In the genomic region with DNA sequence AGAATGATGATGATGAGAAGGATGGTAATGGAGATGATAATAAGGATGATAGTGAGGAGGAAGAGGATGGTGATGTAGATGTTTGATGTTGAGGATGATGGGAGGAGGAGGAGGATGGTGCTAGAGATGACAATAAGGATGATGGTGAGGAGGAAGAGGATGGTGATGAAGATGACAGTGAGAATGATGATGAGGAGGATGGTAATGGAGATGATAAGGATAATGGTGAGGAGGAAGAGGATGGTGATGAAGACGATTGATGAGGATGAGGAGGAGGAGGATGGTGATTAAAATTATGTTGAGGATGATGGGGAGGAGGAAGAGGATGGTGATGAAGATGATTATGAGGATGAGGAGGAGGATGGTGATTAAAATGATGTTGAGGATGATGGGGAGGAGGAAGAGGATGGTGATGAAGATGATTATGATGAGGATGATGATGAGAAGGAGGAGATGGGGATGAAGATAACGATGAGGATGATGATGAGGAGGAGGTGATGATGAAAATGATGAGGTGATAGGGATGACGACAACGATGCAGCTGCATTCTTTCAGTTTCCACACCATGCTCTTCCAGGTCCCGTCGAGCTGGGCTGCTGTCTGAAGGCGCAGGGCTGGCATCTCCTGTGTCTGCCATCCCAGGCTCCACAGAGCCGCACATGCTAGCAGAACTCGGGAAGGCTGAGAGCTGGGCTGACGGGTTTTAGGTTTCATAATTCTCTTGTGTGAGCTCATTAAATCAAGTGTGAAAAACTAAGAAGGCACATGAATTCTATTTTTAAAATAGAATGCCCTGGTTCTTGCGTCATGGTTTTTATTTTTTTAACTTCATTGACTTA, we compare ENCODE assay signal across 24 cellular contexts.
DNase-seq lines count a peak whose midpoint lies in the region; ATAC-seq, FAIRE-seq and TF ChIP-seq lines count a peak whose summit lies in the region.
"Had no signal": no experiment of that assay in that cellular context is flagged by ENCODE, and none has a peak within 500 bp of the region (broad histone marks: within the 10 kb centered on the region; RNA-seq: fewer than 3 reads in every experiment).

No MANE protein-coding gene starts in this region.

- H3K9me3 ChIP-seq in K562 (replicated peaks; ENCODE audit: control insufficient read depth, insufficient read depth, low read depth, low read length) (no peaks in the 10 kb centered on the region), vagina (no peaks in the 10 kb centered on the region)
- H3K9me3 ChIP-seq: BLaER1 treated with 17β-estradiol and CSF1 and Interleukin-3, amounts not matched to agents 10 nM and 100 nM had no signal

- no peak overlapping the region for H3K4me2 ChIP-seq in K562 (ENCODE audit: insufficient read depth, low read length)
- H3K4me2 ChIP-seq: BLaER1 treated with 17β-estradiol and CSF1 and Interleukin-3, amounts not matched to agents 10 nM and 100 nM; KMS-11 had no signal

- H3K27ac ChIP-seq in K562 (ENCODE audit: extremely low read depth, low read depth, low read length): no peak overlapping the region
- H3K27ac ChIP-seq in vagina: no peak overlapping the region
- H3K27ac ChIP-seq: BLaER1 treated with 17β-estradiol and CSF1 and Interleukin-3, amounts not matched to agents 10 nM and 100 nM; KMS-11; RWPE1 had no signal

- TF ChIP-seq CTCF in K562 (IDR thresholded peaks at IDR 0.05 in 2 of 3, conservative IDR thresholded peaks at IDR 0.05 in 1 of 3; ENCODE audit: insufficient read depth in 2 of 3, low read depth in 1 of 3, low read length in 3 of 3): no peak
- no peak for TF ChIP-seq CTCF in vagina (IDR thresholded peaks at IDR 0.05)

- in situ Hi-C loops in K562 (cut with MboI): no loop called here
- in situ Hi-C loops in G401 (cut with HindIII; ENCODE audit: low sequenced_read_pairs): no loop called here

- WGBS in K562 (ENCODE audit: insufficient coverage, low coverage, missing lambda C conversion rate): under 1% methylated on average over 11 of the region's 11 CpGs

- no peak overlapping the region for H3K9ac ChIP-seq in K562 (ENCODE audit: insufficient read depth in 1 of 2, low read depth in 2 of 2, low read length in 2 of 2)
- H3K9ac ChIP-seq: BLaER1 treated with 17β-estradiol and CSF1 and Interleukin-3, amounts not matched to agents 10 nM and 100 nM; KMS-11 had no signal

- TF ChIP-seq RAD21 in K562 (CRISPR knock-in tag; conservative IDR thresholded peaks at IDR 0.05 in 1 of 2, IDR thresholded peaks at IDR 0.05 in 1 of 2): no peak

- peak; percentile 9 to 35 for DNase-seq in NCI-H526 (lab: John Stamatoyannopoulos, UW)
- no peak for DNase-seq in NCI-H526 treated with DMSO at 0.1 percent for 48 hours (lab: John Stamatoyannopoulos, UW)
- DNase-seq in HEK293T (ENCODE audit: extremely low spot score): no peak
- DNase-seq in K562 (ENCODE audit: extremely low read depth in 1 of 4, low spot score in 3 of 4): no peak
- peak; percentile 19 to 62 for DNase-seq in vagina (ENCODE audit: extremely low spot score in 2 of 2)
- no peak for DNase-seq in G401 (ENCODE audit: low spot score)
- no peak for DNase-seq in posterior cingulate gyrus
- DNase-seq: Calu3, H7, NCI-H1436, NCI-H2029 treated with DMSO at 0.1 percent for 48 hours, NCI-H446 treated with DMSO at 0.1 percent for 48 hours, NCI-H82, PC-3, SIG-M5 had no signal

- H3K27me3 ChIP-seq in K562 (ENCODE audit: control insufficient read depth in 2 of 2, insufficient read depth in 2 of 2, low read length in 2 of 2) (peaks cover 5 to 32% of the 10 kb centered on the region in 2 experiments; a peak in 3 of 5 replicates), vagina (no peaks in the 10 kb centered on the region)
- H3K27me3 ChIP-seq: BLaER1 treated with 17β-estradiol and CSF1 and Interleukin-3, amounts not matched to agents 10 nM and 100 nM had no signal

- H3K4me3 ChIP-seq in K562: no peak overlapping the region
- no peak overlapping the region for H3K4me3 ChIP-seq in vagina
- H3K4me3 ChIP-seq: BLaER1 treated with 17β-estradiol and CSF1 and Interleukin-3, amounts not matched to agents 10 nM and 100 nM had no signal

- H3K36me3 ChIP-seq in K562 (ENCODE audit: control insufficient read depth, insufficient read depth, low read length) (no peaks in the 10 kb centered on the region), vagina (no peaks in the 10 kb centered on the region)
- H3K36me3 ChIP-seq: BLaER1 treated with 17β-estradiol and CSF1 and Interleukin-3, amounts not matched to agents 10 nM and 100 nM had no signal

- H3K79me2 ChIP-seq in K562 (ENCODE audit: control insufficient read depth, insufficient read depth, low read length): no peaks in the 10 kb centered on the region

- no peaks in the 10 kb centered on the region for H3K9me1 ChIP-seq in K562 (ENCODE audit: control insufficient read depth, insufficient read depth, low read length)

- no peaks in the 10 kb centered on the region for H4K20me1 ChIP-seq in K562 (replicated peaks; ENCODE audit: control insufficient read depth, insufficient read depth, low read length)
- H4K20me1 ChIP-seq: BLaER1 treated with 17β-estradiol and CSF1 and Interleukin-3, amounts not matched to agents 10 nM and 100 nM had no signal

- BruUV-seq in K562 (replicated peaks; lab: Mats Ljungman, UMichigan): no TSS peak

- TF ChIP-seq POLR2A in K562 (conservative IDR thresholded peaks at IDR 0.05): no peak
- no peak for TF ChIP-seq POLR2A in vagina (IDR thresholded peaks at IDR 0.05)

- CTCF ChIA-PET in HEK293T (lab: Yijun Ruan, JAX) (no interaction called here), K562 (lab: Yijun Ruan, JAX; ENCODE audit: low intra/inter-chr PET ratio) (no interaction called here)

- H2AFZ ChIP-seq in K562 (ENCODE audit: low read depth, low read length): no peak overlapping the region

- no peak for ATAC-seq in K562
- ATAC-seq in GM19452 (IDR thresholded peaks at IDR 0.05; ENCODE audit: unreplicated experiment): no peak
- ATAC-seq: CD8-positive, alpha-beta T cell; PC-3; SK-N-SH treated with all-trans-retinoic acid at 6 μM for 48 hours had no signal

- no peak for FAIRE-seq in K562 (lab: Jason Lieb, UNC)
- FAIRE-seq: A204.1, GM12892, GM18507 had no signal

- POLR2A ChIA-PET in HEK293T (lab: Yijun Ruan, JAX) (no interaction called here), K562 (lab: Yijun Ruan, JAX) (interaction anchor here (0.8 to 1.4 kb wide), 2 partner anchors 8 to 9 kb away, joined by 3 to 5 read pairs; no protein-coding TSS in a partner anchor)

- TF ChIP-seq EP300 in K562 (IDR thresholded peaks at IDR 0.05; ENCODE audit: low read length): no peak

- H3K4me1 ChIP-seq in K562 (replicated peaks in 1 of 2; ENCODE audit: control insufficient read depth in 2 of 2, insufficient read depth in 2 of 2, low read length in 2 of 2) (no peaks in the 10 kb centered on the region), vagina (no peaks in the 10 kb centered on the region)
- H3K4me1 ChIP-seq: BLaER1 treated with 17β-estradiol and CSF1 and Interleukin-3, amounts not matched to agents 10 nM and 100 nM had no signal

- intact Hi-C loops in K562 (cut with micrococcal nuclease): no loop called here
- intact Hi-C loops in vagina (cut with DNase I): no loop called here
- intact Hi-C loops in posterior cingulate gyrus (cut with DNase I): no loop called here

TF ChIP-seq in HEK293T, 16 proteins besides CTCF, POLR2A, EP300 and RAD21 (continues in another document):
- TF ChIP-seq LEF1 (IDR thresholded peaks at IDR 0.05; ENCODE audit: borderline replicate concordance) (no peak), SP1 (IDR thresholded peaks at IDR 0.05) (no peak), SUZ12 (IDR thresholded peaks at IDR 0.05) (no peak), BHLHE40 (IDR thresholded peaks at IDR 0.05; ENCODE audit: borderline replicate concordance) (no peak), FOXK2 (IDR thresholded peaks at IDR 0.05) (no peak), FOXA1 (IDR thresholded peaks at IDR 0.05) (no peak), ZNF384 (IDR thresholded peaks at IDR 0.05) (no peak), CTBP1 (IDR thresholded peaks at IDR 0.05; ENCODE audit: borderline replicate concordance) (peak; percentile 33; the same call in 1 of the 2 replicates), L3MBTL2 (conservative IDR thresholded peaks at IDR 0.05) (no peak), HDGF (IDR thresholded peaks at IDR 0.05; ENCODE audit: borderline replicate concordance) (no peak), ELF4 (IDR thresholded peaks at IDR 0.05) (no peak), TARDBP (IDR thresholded peaks at IDR 0.05) (no peak), NFRKB (IDR thresholded peaks at IDR 0.05) (no peak), FOXM1 (IDR thresholded peaks at IDR 0.05; ENCODE audit: borderline replicate concordance) (no peak), ARNT (IDR thresholded peaks at IDR 0.05) (no peak)

TF ChIP-seq in K562, 482 proteins besides CTCF, POLR2A, EP300 and RAD21:
- TF ChIP-seq CEBPG (CRISPR knock-in tag; IDR thresholded peaks at IDR 0.05) (no peak), CEBPG (tag; conservative IDR thresholded peaks at IDR 0.05 in 1 of 2, IDR thresholded peaks at IDR 0.05 in 1 of 2) (peak in 1 of 2 experiments; percentile 35; a peak in 1 of 4 replicates), SMAD2 (IDR thresholded peaks at IDR 0.05; ENCODE audit: low read depth, low read length) (no peak), TSC22D4 (tag; IDR thresholded peaks at IDR 0.05) (peak; percentile 67; the same call in 1 of the 2 replicates), KDM1A (IDR thresholded peaks at IDR 0.05) (peak; percentile 38 to 54; a peak in 2 of 4 replicates), HDAC1 (IDR thresholded peaks at IDR 0.05) (0 out of 4 replicates have a peak, but pooled peaks of 1 of the 2 experiments have one; percentile 40), CTBP1 (IDR thresholded peaks at IDR 0.05; ENCODE audit: borderline replicate concordance) (0 out of 2 replicates have a peak, but pooled peaks have one; percentile 17)

Comparison
In these comparisons a context has a peak if more than half of its experiments do, and no peak if none do; other contexts are left out.
1. DNase-seq: peak in NCI-H526 (2 of 2) and vagina (2 of 2); none in NCI-H526 treated with DMSO at 0.1 percent for 48 hours (single experiment), HEK293T (single experiment), K562 (0 of 4), G401 (single experiment) and posterior cingulate gyrus (0 of 10).